Comparison of ENCODE assay signal across 28 cellular contexts in genomic region chr11:132351050-132351449, GRCh38.
"Had no signal": no experiment of that assay in that cellular context is flagged by ENCODE, and none has a peak within 500 bp of the region (broad histone marks: within the 10 kb centered on the region; RNA-seq: fewer than 3 reads in every experiment).

No MANE protein-coding gene starts in this region.

- H3K27ac ChIP-seq: neural progenitor cell, ovary, parathyroid adenoma, psoas muscle, skin epidermis, spleen, suprapubic skin, testis, tibial artery, transverse colon, upper lobe of right lung, uterus had no signal

- H3K4me2 ChIP-seq: neural progenitor cell, smooth muscle cell had no signal

- H3K27me3 ChIP-seq: neural progenitor cell, ovary, testis, tibial artery, transverse colon, upper lobe of right lung, uterus had no signal

- H3K79me2 ChIP-seq: parathyroid adenoma had no signal

- H2AFZ ChIP-seq: neural progenitor cell, parathyroid adenoma had no signal

- ATAC-seq: natural killer cell; right cardiac atrium; sciatic nerve; stimulated activated memory B cell treated with anti-CD40 and anti-IgM and Interleukin-4, amounts not matched to agents 10 μg/mL and 1 μg/mL and 100 μg/mL, for 72 hours; stimulated activated naive CD8-positive, alpha-beta T cell treated with anti-CD3 and anti-CD28 coated beads, Interleukin-15, amount 100 ng/mL, for 72 hours; stimulated activated naive CD8-positive, alpha-beta T cell treated with anti-CD3 and anti-CD28 coated beads, Interleukin-15, Interleukin-2, amounts not matched to agents 100 U/mL and 50 U/mL, for 24 hours; upper lobe of right lung had no signal

- DNase-seq: natural killer cell; occipital lobe; ovary; posterior cingulate gyrus; psoas muscle; right cardiac atrium; spleen; stimulated activated CD4-positive, alpha-beta T cell treated with anti-CD3 and anti-CD28 coated beads, Interleukin-12 subunit alpha, Interleukin-12 subunit beta, amount 100 ng/mL, for 4 hours; stimulated activated CD4-positive, alpha-beta T cell treated with anti-CD3 and anti-CD28 coated beads, Interleukin-1b, Interleukin-23, amount 100 ng/mL, for 48 hours; stimulated activated CD4-positive, alpha-beta T cell treated with anti-CD3 and anti-CD28 coated beads, Interleukin-4, amount 100 ng/mL, for 1 hour; stimulated activated CD4-positive, alpha-beta T cell treated with anti-CD3 and anti-CD28 coated beads, Interleukin-4, amount 100 ng/mL, for 4 hours; stimulated activated CD8-positive, alpha-beta memory T cell treated with anti-CD3 and anti-CD28 coated beads, Interleukin-4, amount 100 ng/mL, for 48 hours; stimulated activated naive CD4-positive, alpha-beta T cell; stimulated activated naive CD8-positive, alpha-beta T cell treated with anti-CD3 and anti-CD28 coated beads, Interleukin-15, amount 100 ng/mL, for 72 hours; stimulated activated naive CD8-positive, alpha-beta T cell treated with anti-CD3 and anti-CD28 coated beads, Interleukin-15, Interleukin-2, amounts not matched to agents 100 U/mL and 50 U/mL, for 24 hours; substantia nigra; testis; tibial artery; transverse colon; upper lobe of right lung; uterus had no signal

- H3K4me1 ChIP-seq: parathyroid adenoma, psoas muscle, suprapubic skin, testis, tibial artery, transverse colon, uterus had no signal

- H3K9ac ChIP-seq: neural progenitor cell, parathyroid adenoma had no signal

- H3K36me3 ChIP-seq: neural progenitor cell, ovary, spleen, suprapubic skin, tibial artery, transverse colon, upper lobe of right lung, uterus had no signal

- H3K9me3 ChIP-seq: ovary, psoas muscle, spleen, suprapubic skin, testis, tibial artery, transverse colon, upper lobe of right lung, uterus had no signal

- H3K4me3 ChIP-seq: neural progenitor cell, ovary, psoas muscle, skin epidermis, smooth muscle cell, spleen, suprapubic skin, testis, tibial artery, transverse colon, upper lobe of right lung, uterus had no signal
